ENCODE assay signal across 8 cellular contexts in genomic region chr11:47177846-47178245, GRCh38. TPM values are rescaled to one million over a fixed set of nuclear protein-coding genes. Genes with fewer than 3 reads are reported as not detected.
A peak's percentile ranks its signal among the peaks of the same experiment; 100 is the strongest.
DNase-seq lines count a peak whose midpoint lies in the region; ATAC-seq and TF ChIP-seq lines count a peak whose summit lies in the region.

No MANE protein-coding gene starts in this region.

- H3K36me3 ChIP-seq in colonic mucosa = no peaks in the 10 kb centered on the region
- H3K36me3 ChIP-seq in muscle layer of duodenum (ENCODE audit: control insufficient read depth in 1 of 2, insufficient read depth in 2 of 2, low read length in 2 of 2) = peaks cover 23 to 48% of the 10 kb centered on the region in 2 donors
- no peaks in the 10 kb centered on the region for H3K36me3 ChIP-seq in uterus

- no peaks in the 10 kb centered on the region for H3K9me3 Mint-ChIP-seq in activated T-cell treated with anti-CD3 and anti-CD28 coated beads, Interleukin-2, amount 50 U/mL, for 4 hours

- H3K27me3 Mint-ChIP-seq in activated T-cell treated with anti-CD3 and anti-CD28 coated beads, Interleukin-2, amount 50 U/mL, for 4 hours (ENCODE audit: low read depth) = no peaks in the 10 kb centered on the region

- peak overlapping the region; percentile 61 to 94 for H3K9ac ChIP-seq in colonic mucosa (ENCODE audit: low read depth in 2 of 2, low read length in 2 of 2)

- peak overlapping the region; percentile 96 for H3K4me3 Mint-ChIP-seq in activated T-cell treated with anti-CD3 and anti-CD28 coated beads, Interleukin-2, amount 50 U/mL, for 4 hours

- H3K27ac ChIP-seq in colonic mucosa = peak overlapping the region; percentile 83
- H3K27ac ChIP-seq in muscle layer of duodenum (ENCODE audit: low read length) = peak overlapping the region; percentile 96
- peak overlapping the region; percentile 98 to 99 for H3K27ac ChIP-seq in uterus

- ATAC-seq in activated T-cell treated with anti-CD3 and anti-CD28 coated beads, Interleukin-2, amount 50 U/mL, for 4 hours = no peak

- TF ChIP-seq POLR2A in uterus (IDR thresholded peaks at IDR 0.05) = no peak

- intact Hi-C loops in colonic mucosa (cut with DNase I) = loop anchor here (5.0 kb wide), 2 partner anchors 34 to 179 kb away; partner anchors contain the start of gene DDB2
- intact Hi-C loops in uterus (cut with DNase I; ENCODE audit: low total_unique reads) = loop anchor here (10.0 kb wide), 1 partner anchor 87 kb away; no protein-coding TSS in a partner anchor

- H3K9me3 ChIP-seq in colonic mucosa (no peaks in the 10 kb centered on the region), muscle layer of duodenum (ENCODE audit: control insufficient read depth in 1 of 2, low read length in 2 of 2) (no peaks in the 10 kb centered on the region), uterus (no peaks in the 10 kb centered on the region)

- peak overlapping the region; percentile 83 for H3K4me3 ChIP-seq in colonic mucosa
- peak overlapping the region; percentile 82 to 100 for H3K4me3 ChIP-seq in muscle layer of duodenum (ENCODE audit: low read depth in 1 of 2, low read length in 2 of 2)
- no peak overlapping the region for H3K4me3 ChIP-seq in uterus

- H3K36me3 Mint-ChIP-seq in activated T-cell treated with anti-CD3 and anti-CD28 coated beads, Interleukin-2, amount 50 U/mL, for 4 hours (ENCODE audit: insufficient read depth) = peaks cover 4% of the 10 kb centered on the region

- H3K4me1 Mint-ChIP-seq in activated T-cell treated with anti-CD3 and anti-CD28 coated beads, Interleukin-2, amount 50 U/mL, for 4 hours (ENCODE audit: low read depth) = peaks cover 30% of the 10 kb centered on the region

- H3K27me3 ChIP-seq in colonic mucosa (no peaks in the 10 kb centered on the region), muscle layer of duodenum (ENCODE audit: low read depth, low read length) (no peaks in the 10 kb centered on the region), uterus (no peaks in the 10 kb centered on the region)

- TF ChIP-seq CTCF in colonic mucosa (IDR thresholded peaks at IDR 0.05) (no peak), uterus (IDR thresholded peaks at IDR 0.05) (no peak)

- no peak for DNase-seq in activated T-cell treated with anti-CD3 and anti-CD28 coated beads, Interleukin-2, amount 50 U/mL, for 4 hours
- no peak for DNase-seq in activated T-cell treated with anti-CD3 and anti-CD28 coated beads, Interleukin-2, amount 50 U/mL, for 1 hour
- DNase-seq in colonic mucosa (no peak), uterus (peak in 1 of 2 donors; percentile 41), NCI-H128 (lab: John Stamatoyannopoulos, UW; ENCODE audit: unreplicated experiment) (no peak), NCI-H524 treated with DMSO at 0.1 percent for 48 hours (lab: John Stamatoyannopoulos, UW) (no peak), NCI-H510A (lab: John Stamatoyannopoulos, UW) (no peak)

- H3K4me1 ChIP-seq in colonic mucosa = peaks cover 14% of the 10 kb centered on the region
- peaks cover 17 to 35% of the 10 kb centered on the region in 2 donors for H3K4me1 ChIP-seq in muscle layer of duodenum (ENCODE audit: control insufficient read depth in 1 of 2, insufficient read depth in 2 of 2, low read length in 2 of 2)
- H3K4me1 ChIP-seq in uterus = peaks cover 3 to 24% of the 10 kb centered on the region in 2 donors

RNA-seq across cellular contexts. Expression of gene ARFGAP2, which starts 1.2 kb away (rescaled TPM):
- 100 to 1,000 TPM in 2 of 3 donors, 10 to 100 TPM in 1; 98.5 to 110 (median 104) TPM for total RNA-seq in activated T-cell treated with anti-CD3 and anti-CD28 coated beads, Interleukin-2, amount 50 U/mL, for 4 hours
- 100 to 1,000 TPM in 1 of 2 donors, 10 to 100 TPM in 1; 64.6 to 109 TPM for total RNA-seq in colonic mucosa
- 100 to 1,000 TPM in 3 of 4 donors, 10 to 100 TPM in 1; 57.4 to 243 (median 151) TPM for total RNA-seq in uterus

RNA-seq across cellular contexts. Expression of gene PACSIN3, which starts 8.4 kb away (rescaled TPM):
- 10 to 100 TPM in 1 of 3 donors, 1 to 10 TPM in 2; 5.3 to 15.2 (median 5.8) TPM for total RNA-seq in activated T-cell treated with anti-CD3 and anti-CD28 coated beads, Interleukin-2, amount 50 U/mL, for 4 hours
- total RNA-seq in colonic mucosa (10 to 100 TPM in 1 of 2 donors, 1 to 10 TPM in 1; 3.2 to 11.2 TPM), uterus (10 to 100 TPM; 28.1 to 80.3 (median 47.1) TPM)

RNA-seq across cellular contexts. Expression of gene DDB2, which starts 36.9 kb away (rescaled TPM):
- 10 to 100 TPM; 76.4 to 95.0 (median 90.2) TPM for total RNA-seq in activated T-cell treated with anti-CD3 and anti-CD28 coated beads, Interleukin-2, amount 50 U/mL, for 4 hours
- 10 to 100 TPM; 28.0 to 46.5 TPM for total RNA-seq in colonic mucosa
- total RNA-seq in uterus = 10 to 100 TPM; 13.8 to 65.9 (median 23.8) TPM

Comparison
In these comparisons a context has a peak if more than half of its experiments do, and no peak if none do; other contexts are left out.
1. H3K4me3 ChIP-seq: peak in colonic mucosa (single experiment) and muscle layer of duodenum (2 of 2); none in uterus (0 of 2).
2. Peak in every context shown above with its lines, with median percentiles within 50 percentile points of each other: H3K27ac ChIP-seq.